1 cellular context compared by ENCODE assay signal in genomic region chr6:35072051-35072697, GRCh38.
TF ChIP-seq lines count a peak whose summit lies in the region.

No MANE protein-coding gene starts in this region.

TF ChIP-seq in GM23338, 12 proteins besides CTCF, POLR2A, EP300 and RAD21 (continued from another document):
- TF ChIP-seq EZH2 (IDR thresholded peaks at IDR 0.05; ENCODE audit: low read depth, unreplicated experiment), result no peak
- no peak for TF ChIP-seq POLR2AphosphoS5 (IDR thresholded peaks at IDR 0.05; ENCODE audit: low read depth)
- no peak for TF ChIP-seq NANOG (IDR thresholded peaks at IDR 0.05; ENCODE audit: borderline replicate concordance)
- no peak for TF ChIP-seq ZNF331 (CRISPR knock-in tag; IDR thresholded peaks at IDR 0.05; ENCODE audit: low read depth)
- TF ChIP-seq REST (IDR thresholded peaks at IDR 0.05; ENCODE audit: unreplicated experiment), result no peak
- no peak for TF ChIP-seq STAT1 (IDR thresholded peaks at IDR 0.05; ENCODE audit: unreplicated experiment)
- no peak for TF ChIP-seq EZH2phosphoT487 (IDR thresholded peaks at IDR 0.05; ENCODE audit: unreplicated experiment)
- TF ChIP-seq JUNB (IDR thresholded peaks at IDR 0.05; ENCODE audit: unreplicated experiment), result no peak
